8 cellular contexts compared by ENCODE assay signal in genomic region chr7:101308245-101309085, GRCh38. TPM values are rescaled to one million over a fixed set of nuclear protein-coding genes. Genes with fewer than 3 reads are reported as not detected.
DNase-seq lines count a peak whose midpoint lies in the region; ATAC-seq and TF ChIP-seq lines count a peak whose summit lies in the region.

No MANE protein-coding gene starts in this region.

- H3K9me3 Mint-ChIP-seq in activated T-cell treated with anti-CD3 and anti-CD28 coated beads, Interleukin-2, amount 50 U/mL, for 4 hours, result peaks cover 16% of the 10 kb centered on the region

- peak; percentile 82 for DNase-seq in D341Med (ENCODE audit: low spot score)
- DNase-seq in MG63, result peak; percentile 45
- peak; percentile 35 for DNase-seq in activated T-cell treated with anti-CD3 and anti-CD28 coated beads, Interleukin-2, amount 50 U/mL, for 4 hours
- DNase-seq in psoas muscle, result peak in 1 of 2 donors; percentile 63
- DNase-seq in NCI-H2107 (lab: John Stamatoyannopoulos, UW), result no peak

- no peak for TF ChIP-seq EP300 in gastroesophageal sphincter (IDR thresholded peaks at IDR 0.05)

- H3K4me1 ChIP-seq in gastroesophageal sphincter (peaks cover 0 to 16% (median 9%) of the 10 kb centered on the region in 3 donors), psoas muscle (no peaks in the 10 kb centered on the region)

- peaks cover 14% of the 10 kb centered on the region for H3K36me3 Mint-ChIP-seq in activated T-cell treated with anti-CD3 and anti-CD28 coated beads, Interleukin-2, amount 50 U/mL, for 4 hours (ENCODE audit: insufficient read depth)

- peak overlapping the region; percentile 43 for H3K4me3 ChIP-seq in MG63
- peak overlapping the region; percentile 40 to 50 for H3K4me3 ChIP-seq in gastroesophageal sphincter
- peak overlapping the region; percentile 61 for H3K4me3 ChIP-seq in psoas muscle

- H3K4me1 Mint-ChIP-seq in activated T-cell treated with anti-CD3 and anti-CD28 coated beads, Interleukin-2, amount 50 U/mL, for 4 hours (ENCODE audit: low read depth), result peaks cover 7% of the 10 kb centered on the region

- TF ChIP-seq POLR2A in gastroesophageal sphincter (IDR thresholded peaks at IDR 0.05), result no peak

- peak; percentile 87 to 88 for ATAC-seq in activated T-cell treated with anti-CD3 and anti-CD28 coated beads, Interleukin-2, amount 50 U/mL, for 4 hours
- peak; percentile 77 for ATAC-seq in gastroesophageal sphincter
- peak; percentile 57 to 84 (median 78) for ATAC-seq in psoas muscle
- no peak for ATAC-seq in GM19395 (IDR thresholded peaks at IDR 0.05; ENCODE audit: unreplicated experiment)
- ATAC-seq in GM19463 (IDR thresholded peaks at IDR 0.05; ENCODE audit: unreplicated experiment), result no peak

- H3K27me3 ChIP-seq in MG63 (no peaks in the 10 kb centered on the region), gastroesophageal sphincter (peaks cover 55% of the 10 kb centered on the region), psoas muscle (ENCODE audit: insufficient read depth in 3 of 3, low read length in 2 of 3) (peaks cover 0 to 46% (median 13%) of the 10 kb centered on the region in 3 donors)

- intact Hi-C loops in psoas muscle (cut with DNase I), result no loop called here

- no peak for TF ChIP-seq CTCF in gastroesophageal sphincter (IDR thresholded peaks at IDR 0.05)
- TF ChIP-seq CTCF in psoas muscle (IDR thresholded peaks at IDR 0.05), result no peak

- WGBS in gastroesophageal sphincter (ENCODE audit: low coverage in 1 of 2), 2 donors, result 0 to 5% methylated on average over 4 to 6 of the region's 62 CpGs
- WGBS in psoas muscle, 3 donors, result 4 to 7% (median 5%) methylated on average over 43 to 62 of the region's 62 CpGs

- peak overlapping the region; percentile 93 for H3K4me3 Mint-ChIP-seq in activated T-cell treated with anti-CD3 and anti-CD28 coated beads, Interleukin-2, amount 50 U/mL, for 4 hours

- peaks cover 47% of the 10 kb centered on the region for H3K27me3 Mint-ChIP-seq in activated T-cell treated with anti-CD3 and anti-CD28 coated beads, Interleukin-2, amount 50 U/mL, for 4 hours (ENCODE audit: low read depth)

- H3K36me3 ChIP-seq in MG63 (no peaks in the 10 kb centered on the region), gastroesophageal sphincter (no peaks in the 10 kb centered on the region), psoas muscle (ENCODE audit: insufficient read depth in 1 of 2, low read depth in 1 of 2) (no peaks in the 10 kb centered on the region)

- no peaks in the 10 kb centered on the region; the same call in 1 of the 2 replicates for H3K9me3 ChIP-seq in MG63
- peaks cover 0 to 26% (median 0%) of the 10 kb centered on the region in 3 donors for H3K9me3 ChIP-seq in gastroesophageal sphincter
- H3K9me3 ChIP-seq in psoas muscle, result no peaks in the 10 kb centered on the region

- H3K27ac ChIP-seq in gastroesophageal sphincter, result no peak overlapping the region
- no peak overlapping the region for H3K27ac ChIP-seq in psoas muscle

RNA-seq across cellular contexts. Expression of gene IFT22, which starts 13.1 kb away (rescaled TPM):
- total RNA-seq in MG63 (2014; rRNA removed; shearing (Covaris generic); ENCODE audit: low replicate concordance), result 15.6 and 21.1 TPM in 2 replicates
- 10 to 100 TPM in 1 of 3 donors, 1 to 10 TPM in 2; 7.7 to 10.7 (median 8.3) TPM for total RNA-seq in activated T-cell treated with anti-CD3 and anti-CD28 coated beads, Interleukin-2, amount 50 U/mL, for 4 hours
- total RNA-seq in gastroesophageal sphincter (10 to 100 TPM; 23.5 to 40.8 (median 28.1) TPM), psoas muscle (10 to 100 TPM; 18.7 to 26.0 (median 21.5) TPM)
- 10 to 100 TPM; 23.2 to 42.2 (median 27.1) TPM for polyA plus RNA-seq in psoas muscle

RNA-seq across cellular contexts. Expression of gene COL26A1, which starts 54.2 kb away (rescaled TPM):
- 1.2 TPM in 1 of 2 replicates, not detected in the other for total RNA-seq in MG63 (2014; rRNA removed; shearing (Covaris generic); ENCODE audit: low replicate concordance)
- under 1 TPM in 1 of 3 donors, not detected in 2; 0.05 TPM for total RNA-seq in activated T-cell treated with anti-CD3 and anti-CD28 coated beads, Interleukin-2, amount 50 U/mL, for 4 hours
- total RNA-seq in gastroesophageal sphincter (not detected), psoas muscle (not detected)
- under 1 TPM in 1 of 3 donors, not detected in 2; 0.03 TPM for polyA plus RNA-seq in psoas muscle

Comparison
In these comparisons a context has a peak if more than half of its experiments do, and no peak if none do; other contexts are left out.
1. ATAC-seq: peak in activated T-cell treated with anti-CD3 and anti-CD28 coated beads, Interleukin-2, amount 50 U/mL, for 4 hours (2 of 2), gastroesophageal sphincter (single experiment) and psoas muscle (4 of 4); none in GM19395 (single experiment) and GM19463 (single experiment).
2. Peak in every context shown above with its lines, with median percentiles within 50 percentile points of each other: H3K4me3 ChIP-seq.